In genomic region chr11:64641596-64642417, GRCh38 we compare ENCODE assay signal across 1 cellular context.
TF ChIP-seq lines count a peak whose summit lies in the region.

No MANE protein-coding gene starts in this region.

TF ChIP-seq in SK-N-SH treated with all-trans-retinoic acid at 6 μM for 48 hours, 23 proteins besides CTCF, POLR2A, EP300 and RAD21 (continued from another document):
- TF ChIP-seq ISL1 (CRISPR knock-in tag; IDR thresholded peaks at IDR 0.05) (no peak), TOX (CRISPR knock-in tag; IDR thresholded peaks at IDR 0.05; ENCODE audit: borderline replicate concordance) (no peak), RARB (CRISPR knock-in tag; IDR thresholded peaks at IDR 0.05) (no peak), PPARA (CRISPR knock-in tag; IDR thresholded peaks at IDR 0.05; ENCODE audit: borderline replicate concordance) (no peak), ARNTL (CRISPR knock-in tag; IDR thresholded peaks at IDR 0.05; ENCODE audit: borderline replicate concordance, low read depth) (no peak), TCF4 (CRISPR knock-in tag; IDR thresholded peaks at IDR 0.05; ENCODE audit: borderline replicate concordance) (no peak), CREB5 (CRISPR knock-in tag; IDR thresholded peaks at IDR 0.05; ENCODE audit: low read depth) (no peak), ZFP3 (CRISPR knock-in tag; IDR thresholded peaks at IDR 0.05) (no peak), CSRNP3 (CRISPR knock-in tag; IDR thresholded peaks at IDR 0.05) (no peak), POU6F1 (CRISPR knock-in tag; IDR thresholded peaks at IDR 0.05; ENCODE audit: borderline replicate concordance, low read depth) (no peak), ZNF8 (CRISPR knock-in tag; IDR thresholded peaks at IDR 0.05) (no peak), ZNF565 (CRISPR knock-in tag; conservative IDR thresholded peaks at IDR 0.05; ENCODE audit: low read depth) (no peak), SNAI2 (CRISPR knock-in tag; IDR thresholded peaks at IDR 0.05) (no peak), GLIS3 (CRISPR knock-in tag; IDR thresholded peaks at IDR 0.05) (no peak), ZFP30 (CRISPR knock-in tag; IDR thresholded peaks at IDR 0.05) (no peak), BACH2 (CRISPR knock-in tag; IDR thresholded peaks at IDR 0.05; ENCODE audit: borderline replicate concordance) (no peak), CSDC2 (CRISPR knock-in tag; IDR thresholded peaks at IDR 0.05) (no peak)
